ENCODE assay signal across 8 cellular contexts in genomic region chr19:30228113-30228725, GRCh38.
A peak's percentile ranks its signal among the peaks of the same experiment; 100 is the strongest.
DNase-seq lines count a peak whose midpoint lies in the region; ATAC-seq lines count a peak whose summit lies in the region.

No MANE protein-coding gene starts in this region.

- H3K27me3 ChIP-seq in layer of hippocampus (ENCODE audit: control insufficient read depth, insufficient read depth, low read length): peaks cover 2% of the 10 kb centered on the region

- peaks cover 76% of the 10 kb centered on the region for H3K27me3 Mint-ChIP-seq in T-helper 1 cell treated with Interleukin-12 subunit alpha and Interleukin-12 subunit beta and Interleukin-4 antibody, amounts not matched to agents 30 μg/mL and 1 μg/mL, for 36 hours (ENCODE audit: low read depth)
- H3K27me3 Mint-ChIP-seq in activated naive CD8-positive, alpha-beta T cell treated with anti-CD3 and anti-CD28 coated beads, Interleukin-2, amount 10 ng/mL, durations not matched to agents 7 days and 5 days: peaks cover 67% of the 10 kb centered on the region

- DNase-seq in T-helper 1 cell (no peak), substantia nigra (lab: John Stamatoyannopoulos, UW) (peak in 16 of 49 donors; percentile 23 to 65 (median 52)), NCI-H1694 (lab: John Stamatoyannopoulos, UW) (no peak), NCI-H1092 treated with DMSO at 0.1 percent for 48 hours (lab: John Stamatoyannopoulos, UW) (no peak)
- DNase-seq in activated naive CD8-positive, alpha-beta T cell treated with anti-CD3 and anti-CD28 coated beads, Interleukin-2, amount 10 ng/mL, durations not matched to agents 7 days and 5 days: no peak

- H3K4me3 Mint-ChIP-seq in T-helper 1 cell treated with Interleukin-12 subunit alpha and Interleukin-12 subunit beta and Interleukin-4 antibody, amounts not matched to agents 30 μg/mL and 1 μg/mL, for 36 hours: peak overlapping the region; percentile 51
- H3K4me3 Mint-ChIP-seq in activated naive CD8-positive, alpha-beta T cell treated with anti-CD3 and anti-CD28 coated beads, Interleukin-2, amount 10 ng/mL, durations not matched to agents 7 days and 5 days: peak overlapping the region; percentile 48

- peaks cover 18% of the 10 kb centered on the region for H3K4me1 Mint-ChIP-seq in T-helper 1 cell treated with Interleukin-12 subunit alpha and Interleukin-12 subunit beta and Interleukin-4 antibody, amounts not matched to agents 30 μg/mL and 1 μg/mL, for 36 hours (ENCODE audit: low read depth)
- peaks cover 16% of the 10 kb centered on the region for H3K4me1 Mint-ChIP-seq in activated naive CD8-positive, alpha-beta T cell treated with anti-CD3 and anti-CD28 coated beads, Interleukin-2, amount 10 ng/mL, durations not matched to agents 7 days and 5 days

- no peak for ATAC-seq in activated naive CD8-positive, alpha-beta T cell treated with anti-CD3 and anti-CD28 coated beads, Interleukin-2, amount 10 ng/mL, durations not matched to agents 7 days and 5 days (ENCODE audit: low read depth)
- ATAC-seq in GM18907 (IDR thresholded peaks at IDR 0.05; ENCODE audit: unreplicated experiment): no peak

- peaks cover 8% of the 10 kb centered on the region for H3K36me3 Mint-ChIP-seq in T-helper 1 cell treated with Interleukin-12 subunit alpha and Interleukin-12 subunit beta and Interleukin-4 antibody, amounts not matched to agents 30 μg/mL and 1 μg/mL, for 36 hours (ENCODE audit: low read depth)
- H3K36me3 Mint-ChIP-seq in activated naive CD8-positive, alpha-beta T cell treated with anti-CD3 and anti-CD28 coated beads, Interleukin-2, amount 10 ng/mL, durations not matched to agents 7 days and 5 days: peaks cover 2% of the 10 kb centered on the region

- H3K27ac Mint-ChIP-seq in T-helper 1 cell treated with Interleukin-12 subunit alpha and Interleukin-12 subunit beta and Interleukin-4 antibody, amounts not matched to agents 30 μg/mL and 1 μg/mL, for 36 hours: no peak overlapping the region
- H3K27ac Mint-ChIP-seq in activated naive CD8-positive, alpha-beta T cell treated with anti-CD3 and anti-CD28 coated beads, Interleukin-2, amount 10 ng/mL, durations not matched to agents 7 days and 5 days: no peak overlapping the region

- POLR2A ChIA-PET in activated naive CD8-positive, alpha-beta T cell treated with anti-CD3 and anti-CD28 coated beads, Interleukin-2, amount 10 ng/mL, durations not matched to agents 7 days and 5 days (lab: Charles Lee): no interaction called here

- no peaks in the 10 kb centered on the region for H3K9me3 Mint-ChIP-seq in T-helper 1 cell treated with Interleukin-12 subunit alpha and Interleukin-12 subunit beta and Interleukin-4 antibody, amounts not matched to agents 30 μg/mL and 1 μg/mL, for 36 hours
- H3K9me3 Mint-ChIP-seq in activated naive CD8-positive, alpha-beta T cell treated with anti-CD3 and anti-CD28 coated beads, Interleukin-2, amount 10 ng/mL, durations not matched to agents 7 days and 5 days: no peaks in the 10 kb centered on the region

- peak overlapping the region; percentile 86 for H3K27ac ChIP-seq in layer of hippocampus (ENCODE audit: low read depth, low read length)
- peak overlapping the region; percentile 89 for H3K27ac ChIP-seq in substantia nigra (ENCODE audit: low read depth, low read length, poor library complexity, severe bottlenecking)
